ENCODE assay signal across 23 cellular contexts in the genomic region with DNA sequence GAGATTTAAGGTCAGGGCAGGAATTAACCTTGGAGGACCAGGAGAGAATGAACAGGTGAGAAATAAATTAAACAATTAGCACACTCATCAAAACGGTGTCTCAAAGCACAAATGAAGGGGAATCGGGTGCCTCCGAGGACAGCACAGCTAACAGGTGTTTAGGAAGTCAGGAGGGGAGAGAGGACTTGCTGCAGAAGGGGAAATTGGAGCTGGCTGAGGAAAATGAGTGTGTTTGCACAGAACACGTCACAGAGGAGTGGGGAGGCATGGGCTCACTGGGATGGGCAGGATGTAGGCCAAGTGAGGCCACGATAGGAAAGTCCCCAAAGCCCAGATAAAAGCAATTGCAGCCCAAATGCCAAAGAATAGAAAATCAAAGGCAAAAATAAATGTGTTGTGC.
DNase-seq lines count a peak whose midpoint lies in the region; FAIRE-seq and TF ChIP-seq lines count a peak whose summit lies in the region.
"Had no signal": no experiment of that assay in that cellular context is flagged by ENCODE, and none has a peak within 500 bp of the region (broad histone marks: within the 10 kb centered on the region; RNA-seq: fewer than 3 reads in every experiment).

No MANE protein-coding gene starts in this region.

- no peaks in the 10 kb centered on the region for H3K27me3 ChIP-seq in SJCRH30
- H3K27me3 ChIP-seq in osteoblast (ENCODE audit: insufficient read depth, low read length) = peaks cover 20% of the 10 kb centered on the region
- no peaks in the 10 kb centered on the region for H3K27me3 ChIP-seq in BE2C
- H3K27me3 ChIP-seq: cardiac muscle cell, esophagus muscularis mucosa, neural progenitor cell, sigmoid colon, stomach, tibial nerve had no signal

- no peak overlapping the region for H3K4me2 ChIP-seq in osteoblast (ENCODE audit: insufficient read depth, low read length)
- H3K4me2 ChIP-seq: neural progenitor cell had no signal

- H4K20me1 ChIP-seq in osteoblast (ENCODE audit: insufficient read depth, low read length) = no peaks in the 10 kb centered on the region

- H3K79me2 ChIP-seq in osteoblast (ENCODE audit: insufficient read depth, low read length) = no peaks in the 10 kb centered on the region

- H3K4me3 ChIP-seq in HEK293 (ENCODE audit: low read depth, low read length) (no peak overlapping the region), SJCRH30 (no peak overlapping the region), osteoblast (ENCODE audit: insufficient read depth, low read length) (no peak overlapping the region), BE2C (ENCODE audit: low read depth, low read length) (no peak overlapping the region)
- H3K4me3 ChIP-seq: cardiac muscle cell, esophagus muscularis mucosa, neural progenitor cell, prostate gland, sigmoid colon, stomach, tibial nerve had no signal

- H3K4me1 ChIP-seq in HEK293 (ENCODE audit: control insufficient read depth, insufficient read depth, low read length) = no peaks in the 10 kb centered on the region
- peaks cover 19% of the 10 kb centered on the region for H3K4me1 ChIP-seq in SJCRH30
- no peaks in the 10 kb centered on the region for H3K4me1 ChIP-seq in osteoblast (ENCODE audit: insufficient read depth, low read length)
- H3K4me1 ChIP-seq in BE2C = 0 out of 2 replicates have a peak, but pooled peaks cover 2% of the 10 kb centered on the region
- H3K4me1 ChIP-seq: prostate gland had no signal

- no peaks in the 10 kb centered on the region for H3K36me3 ChIP-seq in HEK293 (ENCODE audit: control insufficient read depth in 2 of 2, insufficient read depth in 1 of 2, low read length in 2 of 2)
- no peaks in the 10 kb centered on the region for H3K36me3 ChIP-seq in SJCRH30
- no peaks in the 10 kb centered on the region for H3K36me3 ChIP-seq in osteoblast (ENCODE audit: insufficient read depth, low read length)
- no peaks in the 10 kb centered on the region for H3K36me3 ChIP-seq in BE2C
- H3K36me3 ChIP-seq: cardiac muscle cell, esophagus muscularis mucosa, neural progenitor cell, prostate gland, sigmoid colon, stomach, tibial nerve had no signal

- no peak for FAIRE-seq in RCC 7860 (lab: Jason Lieb, UNC)

- TF ChIP-seq CTCF in HEK293 (tag by site-specific recombination; IDR thresholded peaks at IDR 0.05) (no peak), osteoblast (IDR thresholded peaks at IDR 0.05; ENCODE audit: extremely low read depth, low read depth, low read length) (no peak), BE2C (IDR thresholded peaks at IDR 0.05; ENCODE audit: low read depth, low read length) (no peak)

- POLR2A ChIA-PET in HEK293 (lab: Yijun Ruan, JAX) = no interaction called here

- CTCF ChIA-PET in HEK293 (lab: Yijun Ruan, JAX) = no interaction called here

- no peak overlapping the region for H2AFZ ChIP-seq in osteoblast (ENCODE audit: low read length)
- H2AFZ ChIP-seq: neural progenitor cell had no signal

- H3K9me3 ChIP-seq in HEK293 (ENCODE audit: control insufficient read depth, insufficient read depth, low read depth, low read length) (no peaks in the 10 kb centered on the region), SJCRH30 (replicated peaks) (0 out of 2 replicates have a peak, but pooled peaks cover 6% of the 10 kb centered on the region), osteoblast (ENCODE audit: low read depth, low read length) (no peaks in the 10 kb centered on the region), BE2C (no peaks in the 10 kb centered on the region)
- H3K9me3 ChIP-seq: esophagus muscularis mucosa, prostate gland, sigmoid colon, stomach, tibial nerve had no signal

- H3K27ac ChIP-seq in HEK293 (ENCODE audit: extremely low read depth, low read depth, low read length) (no peak overlapping the region), SJCRH30 (peak overlapping the region; percentile 6; the same call in 1 of the 2 replicates), osteoblast (ENCODE audit: low read depth, low read length) (no peak overlapping the region)
- H3K27ac ChIP-seq: C4-2B, cardiac muscle cell, esophagus muscularis mucosa, neural progenitor cell, prostate gland, sigmoid colon, stomach, tibial nerve had no signal

- DNase-seq in COLO668 (lab: John Stamatoyannopoulos, UW; ENCODE audit: unreplicated experiment) (peak; percentile 73), NCI-H2196 treated with DMSO at 0.1 percent for 48 hours (lab: John Stamatoyannopoulos, UW; ENCODE audit: unreplicated experiment) (peak; percentile 60), SJCRH30 (peak; percentile 72 to 81), osteoblast (ENCODE audit: insufficient read length, low spot score, missing footprints) (no peak), RCC 7860 (ENCODE audit: low spot score) (no peak), BE2C (no peak)
- no peak for DNase-seq in activated CD4-positive, alpha-beta T cell treated with anti-CD3 and anti-CD28 coated beads for 48 hours
- DNase-seq: aorta, cortex of kidney, foreskin melanocyte, hypothalamus, IMR-90, NCI-H1694, sigmoid colon, stomach, T-helper 9 cell had no signal

TF ChIP-seq in HEK293, 187 proteins besides CTCF, POLR2A, EP300 and RAD21:
- TF ChIP-seq SCRT2 (tag by site-specific recombination; IDR thresholded peaks at IDR 0.05) (peak; percentile 60), ZNF776 (tag by site-specific recombination; IDR thresholded peaks at IDR 0.05; ENCODE audit: borderline replicate concordance) (no peak), ZBTB21 (tag by site-specific recombination; IDR thresholded peaks at IDR 0.05) (no peak), ZNF266 (tag by site-specific recombination; IDR thresholded peaks at IDR 0.05; ENCODE audit: low read depth) (no peak)

Comparison
In these comparisons a context has a peak if more than half of its experiments do, and no peak if none do; other contexts are left out.
1. DNase-seq: peak in COLO668 (single experiment), NCI-H2196 treated with DMSO at 0.1 percent for 48 hours (single experiment) and SJCRH30 (2 of 2); none in activated CD4-positive, alpha-beta T cell treated with anti-CD3 and anti-CD28 coated beads for 48 hours (single experiment), osteoblast (single experiment), RCC 7860 (single experiment) and BE2C (single experiment).